21 cellular contexts compared by ENCODE assay signal in genomic region chr18:28208712-28209265, GRCh38.
"Had no signal": no experiment of that assay in that cellular context is flagged by ENCODE, and none has a peak within 500 bp of the region (broad histone marks: within the 10 kb centered on the region; RNA-seq: fewer than 3 reads in every experiment).

No MANE protein-coding gene starts in this region.

- H3K27ac ChIP-seq: ovary, psoas muscle, right atrium auricular region, thoracic aorta, vagina had no signal

- H3K27ac Mint-ChIP-seq: activated naive CD4-positive, alpha-beta T cell treated with anti-CD3 and anti-CD28 coated beads, Interleukin-2, amount 50 U/mL, for 72 hours; activated T-cell treated with anti-CD3 and anti-CD28 coated beads, Interleukin-2, amount 50 U/mL, for 24 hours; activated T-helper 17 cell treated with anti-CD3 and anti-CD28 coated beads, Interleukin-2, amount 50 U/mL, for 72 hours; brain; naive thymus-derived CD4-positive, alpha-beta T cell; type B pancreatic cell had no signal

- H3K27me3 ChIP-seq: ovary, right atrium auricular region, vagina had no signal

- H3K36me3 ChIP-seq: ovary, right atrium auricular region, thoracic aorta, vagina had no signal

- ATAC-seq: activated naive CD4-positive, alpha-beta T cell treated with anti-CD3 and anti-CD28 coated beads, Interleukin-2, amount 50 U/mL, for 72 hours; activated T-helper 17 cell treated with anti-CD3 and anti-CD28 coated beads, Interleukin-2, amount 50 U/mL, for 72 hours; left lobe of liver; naive thymus-derived CD4-positive, alpha-beta T cell; psoas muscle had no signal

- H3K9me3 ChIP-seq: ovary, psoas muscle, right atrium auricular region, thoracic aorta, vagina had no signal

- H3K4me1 Mint-ChIP-seq: activated T-helper 17 cell treated with anti-CD3 and anti-CD28 coated beads, Interleukin-2, amount 50 U/mL, for 72 hours; brain had no signal

- DNase-seq: activated CD4-positive, alpha-beta T cell treated with anti-CD3 and anti-CD28 coated beads for 48 hours; activated T-cell treated with anti-CD3 and anti-CD28 coated beads, Interleukin-2, amount 50 U/mL, for 24 hours; aorta; effector CD4-positive, alpha-beta T cell; erythroblast; foreskin fibroblast; naive thymus-derived CD4-positive, alpha-beta T cell; ovary; psoas muscle; stimulated activated CD4-positive, alpha-beta T cell treated with anti-CD3 and anti-CD28 coated beads, Interleukin-4, amount 100 ng/mL, for 24 hours; stimulated activated naive CD4-positive, alpha-beta T cell treated with Interleukin-2 at 50 U/mL for 16 hours; T-helper 9 cell had no signal

- H3K9me3 Mint-ChIP-seq: activated T-cell treated with anti-CD3 and anti-CD28 coated beads, Interleukin-2, amount 50 U/mL, for 24 hours; type B pancreatic cell had no signal

- H3K4me3 Mint-ChIP-seq: activated T-cell treated with anti-CD3 and anti-CD28 coated beads, Interleukin-2, amount 50 U/mL, for 24 hours; activated T-helper 17 cell treated with anti-CD3 and anti-CD28 coated beads, Interleukin-2, amount 50 U/mL, for 72 hours; brain; naive thymus-derived CD4-positive, alpha-beta T cell; type B pancreatic cell had no signal

- H3K4me3 ChIP-seq: lung, ovary, psoas muscle, right atrium auricular region, thoracic aorta, vagina had no signal

- H3K27me3 Mint-ChIP-seq: activated T-cell treated with anti-CD3 and anti-CD28 coated beads, Interleukin-2, amount 50 U/mL, for 24 hours; activated T-helper 17 cell treated with anti-CD3 and anti-CD28 coated beads, Interleukin-2, amount 50 U/mL, for 72 hours; brain; naive thymus-derived CD4-positive, alpha-beta T cell; type B pancreatic cell had no signal

- H3K36me3 Mint-ChIP-seq: brain; naive thymus-derived CD4-positive, alpha-beta T cell; type B pancreatic cell had no signal

- H3K4me1 ChIP-seq: psoas muscle, right atrium auricular region, vagina had no signal
